Comparison of ENCODE assay signal across 8 cellular contexts in the genomic region with DNA sequence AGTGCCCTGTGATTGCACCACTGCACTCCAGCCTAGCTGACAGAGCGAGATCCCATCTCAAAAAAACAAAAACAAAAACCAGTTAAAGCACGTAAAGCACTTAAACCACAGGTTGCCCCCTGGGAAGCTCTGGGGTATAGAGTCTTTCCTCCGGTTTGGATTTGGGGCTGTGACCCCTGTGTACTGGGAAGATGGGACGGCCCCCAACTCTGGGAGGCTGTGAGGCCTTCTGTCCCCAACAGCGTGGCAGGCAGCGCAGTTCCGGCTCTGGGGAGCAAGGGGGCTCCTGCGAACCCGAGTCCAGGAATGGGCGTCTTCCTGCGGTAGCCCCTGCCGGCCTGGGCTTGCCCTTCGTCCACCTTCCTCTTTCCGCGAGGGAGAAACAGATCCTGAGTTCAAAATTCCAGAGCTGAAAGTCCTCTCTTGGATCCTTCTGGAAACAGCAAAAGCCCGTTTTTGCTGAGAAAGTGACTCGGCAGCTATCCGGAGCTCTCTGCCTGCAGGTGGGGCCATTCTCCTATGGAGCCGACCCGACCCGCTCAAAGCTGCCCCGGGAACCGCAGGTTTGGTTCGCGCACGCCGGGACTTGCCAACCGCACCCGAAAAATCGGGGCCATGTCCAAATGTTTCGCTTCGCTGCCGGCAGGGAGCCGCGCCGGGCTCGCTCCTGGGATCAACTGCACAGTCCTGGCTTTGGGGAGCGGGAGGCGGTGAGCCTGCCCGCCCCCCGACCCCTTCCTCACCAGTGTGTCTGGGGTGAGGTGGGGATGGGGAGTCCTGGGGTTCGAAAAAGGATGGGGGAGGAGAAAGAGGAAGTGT. TPM values are rescaled to one million over a fixed set of nuclear protein-coding genes. Genes with fewer than 3 reads are reported as not detected.
DNase-seq lines count a peak whose midpoint lies in the region; ATAC-seq, FAIRE-seq and TF ChIP-seq lines count a peak whose summit lies in the region.

No MANE protein-coding gene starts in this region.

- peaks cover 9% of the 10 kb centered on the region for H3K4me1 Mint-ChIP-seq in activated naive CD4-positive, alpha-beta T cell treated with anti-CD3 and anti-CD28 coated beads, Interleukin-2, amount 50 U/mL, for 24 hours

- H3K14ac ChIP-seq in trophoblast cell (ENCODE audit: low read length) = peak overlapping the region; percentile 79

- peak; percentile 92 for TF ChIP-seq CTCF in Panc1 (IDR thresholded peaks at IDR 0.05)

- peak overlapping the region; percentile 3 for H2AK5ac ChIP-seq in trophoblast cell (ENCODE audit: low read length)

- H3K27ac Mint-ChIP-seq in activated naive CD4-positive, alpha-beta T cell treated with anti-CD3 and anti-CD28 coated beads, Interleukin-2, amount 50 U/mL, for 24 hours = no peak overlapping the region

- no peak overlapping the region for H3K9ac ChIP-seq in trophoblast cell (ENCODE audit: low read length)

- in situ Hi-C loops in Panc1 (cut with HindIII; ENCODE audit: low pct_unique_long_range_greater_than_20kb, low sequenced_read_pairs) = no loop called here

- H2BK12ac ChIP-seq in trophoblast cell (ENCODE audit: low read length) = peak overlapping the region; percentile 39

- H2BK5ac ChIP-seq in trophoblast cell (ENCODE audit: low read depth, low read length, poor library complexity) = peak overlapping the region; percentile 5

- H3K27ac ChIP-seq in Panc1 (ENCODE audit: low read length) = peak overlapping the region; percentile 65
- peak overlapping the region; percentile 30 for H3K27ac ChIP-seq in trophoblast cell (ENCODE audit: low read depth, low read length)
- H3K27ac ChIP-seq in urinary bladder (ENCODE audit: low read depth) = peak overlapping the region; percentile 53

- CTCF ChIA-PET in Panc1 (lab: Charles Lee) = interaction anchor here (0.6 to 2.0 kb wide), 11 partner anchors 24 to 109 kb away, joined by 3 to 15 read pairs (median 4); a partner anchor contains a TSS

- FAIRE-seq in GM12891 (lab: Jason Lieb, UNC) = no peak

- H3K9me3 ChIP-seq in Panc1 (ENCODE audit: control insufficient read depth, insufficient read depth, low read depth, low read length) (no peaks in the 10 kb centered on the region), trophoblast cell (ENCODE audit: insufficient read depth, low read depth, low read length) (peaks cover 3% of the 10 kb centered on the region)

- H4K12ac ChIP-seq in trophoblast cell (ENCODE audit: low read depth, low read length) = peak overlapping the region; percentile 89

- H3K4me3 ChIP-seq in Panc1 (ENCODE audit: low read depth in 2 of 2, low read length in 2 of 2) (peak overlapping the region; percentile 38 to 61), trophoblast cell (ENCODE audit: low read depth, low read length) (peak overlapping the region; percentile 58), urinary bladder (ENCODE audit: low read depth, low read length) (peak overlapping the region; percentile 25)

- peak overlapping the region; percentile 82 for H3K4ac ChIP-seq in trophoblast cell (ENCODE audit: low read depth, low read length)

- peaks cover 2% of the 10 kb centered on the region for H3K36me3 Mint-ChIP-seq in activated naive CD4-positive, alpha-beta T cell treated with anti-CD3 and anti-CD28 coated beads, Interleukin-2, amount 50 U/mL, for 24 hours

- H2BK120ac ChIP-seq in trophoblast cell (ENCODE audit: insufficient read depth, low read length, poor library complexity) = peak overlapping the region; percentile 81

- H4K8ac ChIP-seq in trophoblast cell (ENCODE audit: low read depth, low read length) = peak overlapping the region; percentile 97

- POLR2A ChIA-PET in Panc1 (lab: Charles Lee) = no interaction called here

- peaks cover 2% of the 10 kb centered on the region for H3K79me2 ChIP-seq in trophoblast cell (ENCODE audit: control insufficient read depth, insufficient read depth, low read length, poor library complexity)

- H2AFZ ChIP-seq in trophoblast cell (ENCODE audit: insufficient read depth, low read length, poor library complexity) = peak overlapping the region; percentile 28

- peaks cover 10% of the 10 kb centered on the region for H3K27me3 Mint-ChIP-seq in activated naive CD4-positive, alpha-beta T cell treated with anti-CD3 and anti-CD28 coated beads, Interleukin-2, amount 50 U/mL, for 24 hours

- WGBS in trophoblast cell (ENCODE audit: extremely low coverage, insufficient coverage, insufficient read length) = no CpG with 5 or more reads among the region's 42 CpGs
- 6% methylated on average over 42 of the region's 42 CpGs for WGBS in urinary bladder

- no peak overlapping the region for H3K23ac ChIP-seq in trophoblast cell (ENCODE audit: low read length)

- no peaks in the 10 kb centered on the region for H3K9me3 Mint-ChIP-seq in activated naive CD4-positive, alpha-beta T cell treated with anti-CD3 and anti-CD28 coated beads, Interleukin-2, amount 50 U/mL, for 24 hours

- H3K4me1 ChIP-seq in Panc1 (ENCODE audit: control insufficient read depth, insufficient read depth, low read length) (peaks cover 7% of the 10 kb centered on the region), trophoblast cell (ENCODE audit: control insufficient read depth in 1 of 2, insufficient read depth in 2 of 2, low read length in 2 of 2) (peaks cover 12 to 13% of the 10 kb centered on the region in 2 experiments), urinary bladder (ENCODE audit: insufficient read depth) (no peaks in the 10 kb centered on the region)

- peak; percentile 91 for ATAC-seq in Panc1
- ATAC-seq in Right ventricle myocardium superior (ENCODE audit: poor library complexity) = peak; percentile 90

- no TSS peak for BruUV-seq in Panc1 (replicated peaks; lab: Mats Ljungman, UMichigan)

- H3K36me3 ChIP-seq in Panc1 (ENCODE audit: control insufficient read depth, insufficient read depth, low read length) (no peaks in the 10 kb centered on the region), trophoblast cell (ENCODE audit: control insufficient read depth in 1 of 2, insufficient read depth in 2 of 2, low read length in 2 of 2) (peaks cover 0 to 3% of the 10 kb centered on the region in 2 experiments), urinary bladder (ENCODE audit: insufficient read depth) (no peaks in the 10 kb centered on the region)

- peak overlapping the region; percentile 33 for H4K91ac ChIP-seq in trophoblast cell (ENCODE audit: low read depth, low read length)

- intact Hi-C loops in Panc1 (cut with micrococcal nuclease; ENCODE audit: unreplicated experiment) (loop anchor here (1.0 to 10.0 kb wide), 2 partner anchors 25 to 89 kb away; a partner anchor contains a TSS), Right ventricle myocardium superior (cut with DNase I) (no loop called here)

- H3K4me3 Mint-ChIP-seq in activated naive CD4-positive, alpha-beta T cell treated with anti-CD3 and anti-CD28 coated beads, Interleukin-2, amount 50 U/mL, for 24 hours = peak overlapping the region; percentile 80

- no peak for TF ChIP-seq POLR2A in GM12891 (IDR thresholded peaks at IDR 0.05; ENCODE audit: low read depth, low read length)

- H3K4me2 ChIP-seq in trophoblast cell (ENCODE audit: low read length) = peak overlapping the region; percentile 94

- peaks cover 9% of the 10 kb centered on the region for H3K79me1 ChIP-seq in trophoblast cell (ENCODE audit: low read length)

- H3K27me3 ChIP-seq in Panc1 (ENCODE audit: control insufficient read depth, insufficient read depth, low read length) = no peaks in the 10 kb centered on the region
- H3K27me3 ChIP-seq in trophoblast cell (ENCODE audit: insufficient read depth, low read length) = no peaks in the 10 kb centered on the region

- DNase-seq in GM12891 (ENCODE audit: insufficient read length, low spot score) (peak; percentile 69), Panc1 (ENCODE audit: low read depth, low spot score) (peak; percentile 27), Right ventricle myocardium superior (peak; percentile 74), trophoblast cell (peak; percentile 51 to 66), NCI-H524 treated with DMSO at 0.1 percent for 48 hours (lab: John Stamatoyannopoulos, UW) (no peak), NK-92 (lab: John Stamatoyannopoulos, UW; ENCODE audit: unreplicated experiment) (no peak)

- peak overlapping the region; percentile 4 for H3K18ac ChIP-seq in trophoblast cell (ENCODE audit: low read length)

TF ChIP-seq in GM12891, 5 proteins besides CTCF, POLR2A, EP300 and RAD21:
- TF ChIP-seq SPI1 (IDR thresholded peaks at IDR 0.05; ENCODE audit: low read depth, low read length) = peak; percentile 77; the same call in 1 of the 2 replicates
- no peak for TF ChIP-seq PAX5 (IDR thresholded peaks at IDR 0.05; ENCODE audit: insufficient read depth, low read length, severe bottlenecking)

RNA-seq across cellular contexts. Expression of a gene that starts 36.3 kb away (rescaled TPM):
- 31.6 TPM for polyA plus RNA-seq in GM12891 (2012; ENCODE audit: low read depth, missing spikeins)
- total RNA-seq in Panc1 (2021; ENCODE audit: unreplicated experiment) (39.0 TPM), Right ventricle myocardium superior (4.9 TPM), urinary bladder (10.3 TPM)
- polyA plus RNA-seq in Panc1 (2012; ENCODE audit: insufficient read length) = 31.1 TPM
- polyA plus RNA-seq in trophoblast cell (2013) = 12.6 and 13.3 TPM in 2 replicates
- 10.7 TPM for polyA plus RNA-seq in urinary bladder

RNA-seq across cellular contexts. Expression of a gene that starts 43.8 kb away (rescaled TPM):
- polyA plus RNA-seq in GM12891 (2012; ENCODE audit: low read depth, missing spikeins) = 66.6 TPM
- total RNA-seq in Panc1 (2021; ENCODE audit: unreplicated experiment) (256 TPM), Right ventricle myocardium superior (66.9 TPM), urinary bladder (94.3 TPM)
- polyA plus RNA-seq in Panc1 (2012; ENCODE audit: insufficient read length) = 263 TPM
- polyA plus RNA-seq in trophoblast cell (2013) = 183 and 194 TPM in 2 replicates
- polyA plus RNA-seq in urinary bladder = 123 TPM

RNA-seq across cellular contexts. Expression of a gene that starts 55.5 kb away (rescaled TPM):
- not detected for polyA plus RNA-seq in GM12891 (2012; ENCODE audit: low read depth, missing spikeins)
- total RNA-seq in Panc1 (2021; ENCODE audit: unreplicated experiment) (not detected), Right ventricle myocardium superior (not detected), urinary bladder (not detected)
- polyA plus RNA-seq in Panc1 (2012; ENCODE audit: insufficient read length) = not detected
- polyA plus RNA-seq in trophoblast cell (2013) = 3.9 TPM in 2 replicates
- not detected for polyA plus RNA-seq in urinary bladder

Comparison
In these comparisons a context has a peak if more than half of its experiments do, and no peak if none do; other contexts are left out.
1. DNase-seq: peak in GM12891 (single experiment), Panc1 (single experiment), Right ventricle myocardium superior (single experiment) and trophoblast cell (2 of 2); none in NCI-H524 treated with DMSO at 0.1 percent for 48 hours (single experiment) and NK-92 (single experiment).
2. Peak in every context shown above with its lines, with median percentiles within 50 percentile points of each other: H3K27ac ChIP-seq and H3K4me3 ChIP-seq.